Comparison of ENCODE assay signal across 1 cellular context in genomic region chr22:46149998-46150549, GRCh38.
A peak's percentile ranks its signal among the peaks of the same experiment; 100 is the strongest.
TF ChIP-seq lines count a peak whose summit lies in the region.

TSS of gene PPARA (plus strand) at chr22:46150526. CDS start at chr22:46198384, 47,858 bp downstream.

TF ChIP-seq in H1, 55 proteins besides CTCF, POLR2A, EP300 and RAD21 (continued from another document):
- TF ChIP-seq MAX (IDR thresholded peaks at IDR 0.05) (peak; percentile 43; the same call in 1 of the 2 replicates), KDM4A (IDR thresholded peaks at IDR 0.05; ENCODE audit: low read depth, low read length, severe bottlenecking) (peak; percentile 18), PHF8 (conservative IDR thresholded peaks at IDR 0.05; ENCODE audit: low read depth, low read length) (peak; percentile 56; the same call in 1 of the 2 replicates)
